ENCODE assay signal across 19 cellular contexts in the genomic region with DNA sequence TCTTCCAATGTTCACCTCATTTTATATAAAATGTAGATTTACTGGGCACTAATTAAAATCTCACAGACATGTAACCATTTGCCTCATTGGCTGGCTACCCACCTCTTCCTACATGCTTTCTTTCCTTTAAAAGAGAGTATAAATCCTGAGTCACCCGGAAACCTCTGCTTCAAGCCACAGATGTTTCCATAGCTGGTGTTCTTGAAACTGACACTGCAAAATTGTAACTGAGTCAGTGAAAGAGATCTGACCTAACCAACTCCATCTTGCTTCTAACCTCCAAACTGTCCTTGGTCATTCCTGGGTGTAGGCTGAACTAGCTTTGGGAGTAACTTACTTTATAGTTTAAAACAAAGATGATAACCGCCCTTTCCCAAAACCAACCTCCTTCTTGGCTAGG. TPM values are rescaled to one million over a fixed set of nuclear protein-coding genes. Genes with fewer than 3 reads are reported as not detected.
"Had no signal": no experiment of that assay in that cellular context is flagged by ENCODE, and none has a peak within 500 bp of the region (broad histone marks: within the 10 kb centered on the region; RNA-seq: fewer than 3 reads in every experiment).

No MANE protein-coding gene starts in this region.

- H3K27me3 ChIP-seq: adrenal gland, body of pancreas, upper lobe of left lung had no signal

- DNase-seq: activated CD8-positive, alpha-beta memory T cell treated with anti-CD3 and anti-CD28 coated beads for 24 hours; activated gamma-delta T cell treated with Interleukin-2 at 50 U/mL for 16 hours; activated T-cell treated with anti-CD3 and anti-CD28 coated beads for 4 hours; adrenal gland; body of pancreas; effector memory CD4-positive, alpha-beta T cell; gastrocnemius medialis; heart right ventricle; left lung; nucleus accumbens; right cardiac atrium; small intestine; stimulated activated naive B cell treated with anti-CD40 and anti-IgM and Interleukin-4, amounts not matched to agents 10 μg/mL and 1 μg/mL and 100 μg/mL, for 72 hours; upper lobe of left lung had no signal

- H3K9me3 ChIP-seq: adrenal gland, body of pancreas, gastrocnemius medialis, heart right ventricle, left lung, upper lobe of left lung had no signal

- H3K27ac Mint-ChIP-seq: memory B cell; natural killer cell treated with Interleukin-12 subunit alpha and Interleukin-12 subunit beta and Interleukin-15 and Interleukin-18, amount 100 ng/mL, for 72 hours; stimulated activated naive B cell treated with anti-CD40 and anti-IgM and Interleukin-4, amounts not matched to agents 10 μg/mL and 1 μg/mL and 100 μg/mL, for 72 hours had no signal

- H3K27ac ChIP-seq: body of pancreas, gastrocnemius medialis, heart right ventricle, left lung, upper lobe of left lung had no signal

- H3K4me3 Mint-ChIP-seq: central memory CD8-positive, alpha-beta T cell; memory B cell; natural killer cell treated with Interleukin-12 subunit alpha and Interleukin-12 subunit beta and Interleukin-15 and Interleukin-18, amount 100 ng/mL, for 72 hours; stimulated activated naive B cell treated with anti-CD40 and anti-IgM and Interleukin-4, amounts not matched to agents 10 μg/mL and 1 μg/mL and 100 μg/mL, for 72 hours had no signal

- H3K36me3 Mint-ChIP-seq: memory B cell; natural killer cell treated with Interleukin-12 subunit alpha and Interleukin-12 subunit beta and Interleukin-15 and Interleukin-18, amount 100 ng/mL, for 72 hours; stimulated activated naive B cell treated with anti-CD40 and anti-IgM and Interleukin-4, amounts not matched to agents 10 μg/mL and 1 μg/mL and 100 μg/mL, for 72 hours had no signal

- H3K4me1 Mint-ChIP-seq: central memory CD8-positive, alpha-beta T cell had no signal

- H3K9me3 Mint-ChIP-seq: central memory CD8-positive, alpha-beta T cell; natural killer cell treated with Interleukin-12 subunit alpha and Interleukin-12 subunit beta and Interleukin-15 and Interleukin-18, amount 100 ng/mL, for 72 hours; stimulated activated naive B cell treated with anti-CD40 and anti-IgM and Interleukin-4, amounts not matched to agents 10 μg/mL and 1 μg/mL and 100 μg/mL, for 72 hours had no signal

- ATAC-seq: body of pancreas; gastrocnemius medialis; heart right ventricle; left lung; natural killer cell treated with Interleukin-12 subunit alpha and Interleukin-12 subunit beta and Interleukin-15 and Interleukin-18, amount 100 ng/mL, for 72 hours; right cardiac atrium; stimulated activated naive B cell treated with anti-CD40 and anti-IgM and Interleukin-4, amounts not matched to agents 10 μg/mL and 1 μg/mL and 100 μg/mL, for 72 hours had no signal

- H3K4me1 ChIP-seq: gastrocnemius medialis, left lung had no signal

- H3K4me3 ChIP-seq: adrenal gland, body of pancreas, gastrocnemius medialis, heart right ventricle, left lung, upper lobe of left lung had no signal

- H3K36me3 ChIP-seq: adrenal gland, gastrocnemius medialis, heart right ventricle, left lung, upper lobe of left lung had no signal

- H3K27me3 Mint-ChIP-seq: progenitor cell of endocrine pancreas had no signal

RNA-seq across cellular contexts. Expression of gene SVOPL, which starts 33.6 kb away (rescaled TPM):
- total RNA-seq: body of pancreas; gastrocnemius medialis; heart right ventricle; natural killer cell treated with Interleukin-12 subunit alpha and Interleukin-12 subunit beta and Interleukin-15 and Interleukin-18, amount 100 ng/mL, for 72 hours; right cardiac atrium had no signal
- polyA plus RNA-seq: heart right ventricle, keratinocyte, right cardiac atrium had no signal
